In the genomic region with DNA sequence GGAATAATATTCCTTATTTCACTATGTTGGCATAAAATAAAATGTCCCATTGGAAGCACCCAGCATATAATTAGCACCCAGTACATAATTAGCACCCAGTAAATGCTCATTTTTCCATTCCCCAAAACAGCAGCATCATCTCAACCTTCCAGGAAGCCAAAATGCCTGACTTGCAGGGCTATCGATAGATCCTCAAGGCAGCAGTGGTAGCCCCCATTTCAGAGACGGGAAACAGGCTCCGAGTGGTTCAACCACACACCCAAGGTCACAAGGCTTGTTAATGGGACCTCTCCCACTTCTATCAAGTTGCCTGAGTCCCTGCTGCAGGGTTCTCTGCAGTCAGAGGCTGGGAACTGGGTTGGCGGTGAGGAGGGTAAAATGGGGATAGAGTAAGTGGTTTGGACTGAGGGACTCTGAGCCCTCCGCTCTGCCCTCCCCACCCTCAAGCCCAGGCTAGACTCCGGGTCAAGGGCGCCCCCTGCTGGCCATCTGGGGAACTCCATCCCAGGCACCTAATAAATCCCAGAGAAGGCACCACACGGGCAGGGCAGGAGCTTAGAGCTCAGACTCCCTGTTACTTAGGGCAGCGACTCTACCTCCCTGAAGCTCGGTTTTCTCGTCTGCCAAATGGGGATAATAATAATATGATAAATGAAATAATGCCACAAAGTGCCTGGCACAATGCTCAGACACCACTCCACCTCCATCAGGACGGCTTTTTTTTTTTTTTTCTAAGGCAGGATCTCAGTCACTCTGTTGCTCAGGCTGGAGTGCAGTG, we compare ENCODE assay signal across 8 cellular contexts. TPM values are rescaled to one million over a fixed set of nuclear protein-coding genes. Genes with fewer than 3 reads are reported as not detected.
DNase-seq lines count a peak whose midpoint lies in the region; ATAC-seq, FAIRE-seq and TF ChIP-seq lines count a peak whose summit lies in the region.

No MANE protein-coding gene starts in this region.

- DNase-seq in Ammon's horn (ENCODE audit: low spot score) (peak; percentile 85), GM19238 (ENCODE audit: insufficient read length, low spot score) (peak; percentile 89), SHP77 treated with DMSO at 0.1 percent for 48 hours (lab: John Stamatoyannopoulos, UW) (peak; percentile 77), frontal cortex (ENCODE audit: low spot score in 2 of 2) (peak; percentile 77 to 80), pancreas (peak; percentile 55 to 96 (median 79)), transverse colon (peak; percentile 89)
- DNase-seq in activated effector memory CD4-positive, alpha-beta T cell treated with anti-CD3 and anti-CD28 coated beads, Interleukin-2, amount 50 U/mL, for 16 hours = peak; percentile 98

- no peak overlapping the region for H3K9ac ChIP-seq in KMS-11

- TF ChIP-seq CTCF in KMS-11 (conservative IDR thresholded peaks at IDR 0.05; ENCODE audit: low read depth, low read length) (peak; percentile 93), pancreas (IDR thresholded peaks at IDR 0.05) (peak; percentile 84 to 98 (median 93)), transverse colon (IDR thresholded peaks at IDR 0.05) (peak; percentile 98 to 99 (median 99))

- ATAC-seq in pancreas = peak; percentile 71 to 77 (median 72)

- intact Hi-C loops in pancreas (cut with DNase I) = loop anchor here in 2 of 3 donors (2.0 to 5.0 kb wide), 3 partner anchors 52 to 133 kb away; no protein-coding TSS in a partner anchor
- intact Hi-C loops in transverse colon (cut with DNase I; ENCODE audit: low total_unique reads) = loop anchor here (1.0 to 5.0 kb wide), 2 partner anchors 60 to 133 kb away; no protein-coding TSS in a partner anchor

- H3K27me3 ChIP-seq in KMS-11 (ENCODE audit: insufficient read depth, low read depth) (peaks cover 28% of the 10 kb centered on the region; the same call in 1 of the 2 replicates), pancreas (peaks cover 0 to 5% (median 0%) of the 10 kb centered on the region in 4 donors), transverse colon (no peaks in the 10 kb centered on the region)

- H3K4me2 ChIP-seq in KMS-11 = no peak overlapping the region

- in situ Hi-C loops in transverse colon (cut with MboI; ENCODE audit: low pct_ligation_motif_present in 1 of 4, low pct_unique_long_range_greater_than_20kb in 1 of 4, low sequenced_read_pairs in 3 of 4) = loop anchor here (5.0 to 25.0 kb wide), 2 partner anchors 57 to 383 kb away; a partner anchor contains a TSS

- WGBS in pancreas, 2 donors = 11 to 12% methylated on average over 12 of the region's 12 CpGs
- 13 to 16% methylated on average over 2 to 11 of the region's 12 CpGs for WGBS in transverse colon (ENCODE audit: low coverage in 1 of 2), 2 donors

- no peaks in the 10 kb centered on the region for H3K79me2 ChIP-seq in KMS-11 (ENCODE audit: insufficient read depth, low read depth)

- no peak for FAIRE-seq in frontal cortex (lab: Jason Lieb, UNC)
- FAIRE-seq in pancreas (lab: Jason Lieb, UNC) = no peak

- no peaks in the 10 kb centered on the region for H4K20me1 ChIP-seq in KMS-11 (ENCODE audit: insufficient read depth)

- TF ChIP-seq EP300 in transverse colon (IDR thresholded peaks at IDR 0.05; ENCODE audit: low read depth) = no peak

- H2AFZ ChIP-seq in KMS-11 (ENCODE audit: low read depth) = 0 out of 2 replicates have a peak overlapping the region, but pooled peaks have one; percentile 25

- no peaks in the 10 kb centered on the region for H3K9me3 ChIP-seq in pancreas
- H3K9me3 ChIP-seq in transverse colon = no peaks in the 10 kb centered on the region

- H3K4me3 ChIP-seq in KMS-11 (IDR thresholded peaks at IDR 0.05; ENCODE audit: insufficient read depth, low read depth, low read length) = no peak overlapping the region
- H3K4me3 ChIP-seq in pancreas = no peak overlapping the region
- H3K4me3 ChIP-seq in transverse colon = no peak overlapping the region

- H3K27ac ChIP-seq in KMS-11 = no peak overlapping the region
- no peak overlapping the region for H3K27ac ChIP-seq in pancreas
- no peak overlapping the region for H3K27ac ChIP-seq in transverse colon

- H3K4me1 ChIP-seq in KMS-11 (ENCODE audit: low read depth, poor library complexity, severe bottlenecking) = peaks cover 9% of the 10 kb centered on the region
- peaks cover 0 to 6% (median 0%) of the 10 kb centered on the region in 3 donors for H3K4me1 ChIP-seq in pancreas
- peaks cover 0 to 11% (median 3%) of the 10 kb centered on the region in 4 donors for H3K4me1 ChIP-seq in transverse colon

- TF ChIP-seq POLR2A in transverse colon (IDR thresholded peaks at IDR 0.05) = no peak

- H3K36me3 ChIP-seq in KMS-11 (ENCODE audit: insufficient read depth) (no peaks in the 10 kb centered on the region), pancreas (no peaks in the 10 kb centered on the region), transverse colon (no peaks in the 10 kb centered on the region)

RNA-seq across cellular contexts. Expression of a gene that starts 21.9 kb away (rescaled TPM):
- 3.7 TPM for total RNA-seq in frontal cortex
- 10 to 100 TPM in 3 of 6 donors, 1 to 10 TPM in 3; 3.7 to 80.5 (median 15.2) TPM for total RNA-seq in pancreas
- 10 to 100 TPM in 1 of 2 donors, 1 to 10 TPM in 1; 8.6 to 12.5 TPM for polyA plus RNA-seq in pancreas
- total RNA-seq in transverse colon = 10 to 100 TPM in 3 of 4 donors, 1 to 10 TPM in 1; 5.2 to 66.6 (median 34.5) TPM

RNA-seq across cellular contexts. Expression of a gene that starts 56.1 kb away (rescaled TPM):
- 0.41 TPM for total RNA-seq in frontal cortex
- total RNA-seq in pancreas = under 1 TPM in 1 of 6 donors, not detected in 5; 0.06 TPM
- under 1 TPM in 1 of 2 donors, not detected in 1; 0.07 TPM for polyA plus RNA-seq in pancreas
- total RNA-seq in transverse colon = not detected
